In genomic region chr16:11224894-11225676, GRCh38 we compare ENCODE assay signal across 8 cellular contexts. TPM values are rescaled to one million over a fixed set of nuclear protein-coding genes. Genes with fewer than 3 reads are reported as not detected.
A peak's percentile ranks its signal among the peaks of the same experiment; 100 is the strongest.
DNase-seq lines count a peak whose midpoint lies in the region; ATAC-seq and TF ChIP-seq lines count a peak whose summit lies in the region.

No MANE protein-coding gene starts in this region.

- H3K27ac ChIP-seq in KMS-11 (no peak overlapping the region), liver (ENCODE audit: low read depth in 1 of 2, low read length in 2 of 2) (peak overlapping the region; percentile 1 to 66), endodermal cell (ENCODE audit: low read depth, low read length) (no peak overlapping the region)

- peak overlapping the region in 2 of 7 donors; percentile 49 to 63 for H3K27ac Mint-ChIP-seq in CD14-positive monocyte
- H3K27ac Mint-ChIP-seq in stimulated activated naive CD8-positive, alpha-beta T cell treated with anti-CD3 and anti-CD28 coated beads, Interleukin-15, Interleukin-2, amounts not matched to agents 100 ng/mL and 50 ng/mL, for 24 hours = peak overlapping the region; percentile 99
- no peak overlapping the region for H3K27ac Mint-ChIP-seq in endodermal cell

- WGBS in liver = 65% methylated on average over 21 of the region's 21 CpGs
- WGBS in endodermal cell (ENCODE audit: insufficient coverage in 1 of 2, insufficient read length in 1 of 2), 2 experiments = 86 to 93% methylated on average over 18 to 21 of the region's 21 CpGs

- no peaks in the 10 kb centered on the region; the same call in 1 of the 2 replicates for H3K27me3 ChIP-seq in KMS-11 (ENCODE audit: insufficient read depth, low read depth)
- H3K27me3 ChIP-seq in liver (ENCODE audit: control insufficient read depth in 4 of 4, insufficient read depth in 4 of 4, low read length in 3 of 4) = no peaks in the 10 kb centered on the region
- H3K27me3 ChIP-seq in endodermal cell (ENCODE audit: control insufficient read depth, insufficient read depth, low read length, poor library complexity, severe bottlenecking) = no peaks in the 10 kb centered on the region

- intact Hi-C loops in CD14-positive monocyte (cut with micrococcal nuclease) = no loop called here

- H3K4me3 ChIP-seq in KMS-11 (IDR thresholded peaks at IDR 0.05; ENCODE audit: insufficient read depth, low read depth, low read length) (no peak overlapping the region), liver (ENCODE audit: low read depth in 1 of 3, low read length in 3 of 3) (no peak overlapping the region), endodermal cell (ENCODE audit: low read length) (no peak overlapping the region)

- peak overlapping the region; percentile 54 for H2AFZ ChIP-seq in KMS-11 (ENCODE audit: low read depth)

- peak; percentile 83 for ATAC-seq in GM21390 (IDR thresholded peaks at IDR 0.05; ENCODE audit: unreplicated experiment)

- H3K9me3 ChIP-seq in liver (ENCODE audit: control insufficient read depth in 4 of 4, low read length in 3 of 4) (no peaks in the 10 kb centered on the region), endodermal cell (ENCODE audit: control insufficient read depth, low read length) (no peaks in the 10 kb centered on the region)

- TF ChIP-seq RAD21 in liver (IDR thresholded peaks at IDR 0.05) = no peak

- H3K9me3 Mint-ChIP-seq in CD14-positive monocyte (peaks cover 0 to 3% (median 0%) of the 10 kb centered on the region in 7 donors), endodermal cell (no peaks in the 10 kb centered on the region)
- no peaks in the 10 kb centered on the region for H3K9me3 Mint-ChIP-seq in stimulated activated naive CD8-positive, alpha-beta T cell treated with anti-CD3 and anti-CD28 coated beads, Interleukin-15, Interleukin-2, amounts not matched to agents 100 ng/mL and 50 ng/mL, for 24 hours

- H3K36me3 ChIP-seq in KMS-11 (ENCODE audit: insufficient read depth) = no peaks in the 10 kb centered on the region
- H3K36me3 ChIP-seq in liver (ENCODE audit: control insufficient read depth in 4 of 4, insufficient read depth in 3 of 4, low read depth in 1 of 4, low read length in 3 of 4) = no peaks in the 10 kb centered on the region
- H3K36me3 ChIP-seq in endodermal cell (ENCODE audit: control insufficient read depth, insufficient read depth, low read length) = no peaks in the 10 kb centered on the region

- no peaks in the 10 kb centered on the region for H3K36me3 Mint-ChIP-seq in CD14-positive monocyte
- no peaks in the 10 kb centered on the region for H3K36me3 Mint-ChIP-seq in stimulated activated naive CD8-positive, alpha-beta T cell treated with anti-CD3 and anti-CD28 coated beads, Interleukin-15, Interleukin-2, amounts not matched to agents 100 ng/mL and 50 ng/mL, for 24 hours (ENCODE audit: low read depth)
- H3K36me3 Mint-ChIP-seq in endodermal cell (ENCODE audit: low read depth) = no peaks in the 10 kb centered on the region

- H3K4me3 Mint-ChIP-seq in CD14-positive monocyte (peak overlapping the region; percentile 65 to 71), endodermal cell (no peak overlapping the region)
- H3K4me3 Mint-ChIP-seq in stimulated activated naive CD8-positive, alpha-beta T cell treated with anti-CD3 and anti-CD28 coated beads, Interleukin-15, Interleukin-2, amounts not matched to agents 100 ng/mL and 50 ng/mL, for 24 hours = peak overlapping the region; percentile 69

- peaks cover 19% of the 10 kb centered on the region for H3K4me1 ChIP-seq in KMS-11 (ENCODE audit: low read depth, poor library complexity, severe bottlenecking)
- H3K4me1 ChIP-seq in liver (ENCODE audit: control insufficient read depth in 4 of 4, insufficient read depth in 4 of 4, low read length in 3 of 4) = no peaks in the 10 kb centered on the region
- H3K4me1 ChIP-seq in endodermal cell (ENCODE audit: control insufficient read depth, insufficient read depth, low read length) = no peaks in the 10 kb centered on the region

- H3K27me3 Mint-ChIP-seq in CD14-positive monocyte (ENCODE audit: low read depth in 3 of 3) = peaks cover 4 to 5% (median 5%) of the 10 kb centered on the region in 3 donors
- no peaks in the 10 kb centered on the region for H3K27me3 Mint-ChIP-seq in stimulated activated naive CD8-positive, alpha-beta T cell treated with anti-CD3 and anti-CD28 coated beads, Interleukin-15, Interleukin-2, amounts not matched to agents 100 ng/mL and 50 ng/mL, for 24 hours
- H3K27me3 Mint-ChIP-seq in endodermal cell (ENCODE audit: insufficient read depth) = peaks cover 2% of the 10 kb centered on the region

- DNase-seq in CD14-positive monocyte (ENCODE audit: low spot score) = no peak
- peak; percentile 82 for DNase-seq in activated T-cell treated with anti-CD3 and anti-CD28 coated beads for 48 hours (ENCODE audit: low read depth)
- DNase-seq in NCI-H226 = no peak
- DNase-seq in endodermal cell = no peak

- TF ChIP-seq CTCF in CD14-positive monocyte (IDR thresholded peaks at IDR 0.05) (no peak), KMS-11 (conservative IDR thresholded peaks at IDR 0.05; ENCODE audit: low read depth, low read length) (no peak), liver (IDR thresholded peaks at IDR 0.05; ENCODE audit: low read depth, low read length, missing input control) (no peak), endodermal cell (conservative IDR thresholded peaks at IDR 0.05) (no peak)

- H3K4me1 Mint-ChIP-seq in CD14-positive monocyte (peaks cover 24% of the 10 kb centered on the region), endodermal cell (peaks cover 2% of the 10 kb centered on the region)
- H3K4me1 Mint-ChIP-seq in stimulated activated naive CD8-positive, alpha-beta T cell treated with anti-CD3 and anti-CD28 coated beads, Interleukin-15, Interleukin-2, amounts not matched to agents 100 ng/mL and 50 ng/mL, for 24 hours (ENCODE audit: low read depth) = peaks cover 68% of the 10 kb centered on the region

- no peaks in the 10 kb centered on the region for H4K20me1 ChIP-seq in KMS-11 (ENCODE audit: insufficient read depth)

- H3K9ac ChIP-seq in KMS-11 (no peak overlapping the region), liver (ENCODE audit: low read depth in 1 of 2, low read length in 2 of 2) (no peak overlapping the region), endodermal cell (ENCODE audit: extremely low read depth, low read length, poor library complexity, severe bottlenecking) (no peak overlapping the region)

- H3K4me2 ChIP-seq in KMS-11 = peak overlapping the region; percentile 93

- no peaks in the 10 kb centered on the region for H3K79me2 ChIP-seq in KMS-11 (ENCODE audit: insufficient read depth, low read depth)

TF ChIP-seq in liver, 16 proteins besides CTCF, POLR2A, EP300 and RAD21:
- TF ChIP-seq FOXA1 (IDR thresholded peaks at IDR 0.05) = no peak
- TF ChIP-seq REST (IDR thresholded peaks at IDR 0.05) = no peak
- TF ChIP-seq FOXA2 (IDR thresholded peaks at IDR 0.05) = no peak
TF ChIP-seq in liver: peak in this region for 0.

RNA-seq across cellular contexts. Expression of gene SOCS1, which starts 30.9 kb away (rescaled TPM):
- polyA plus RNA-seq in CD14-positive monocyte (under 1 TPM; 0.13 to 0.35 TPM), liver (1 to 10 TPM; 2.2 to 2.5 TPM)
- total RNA-seq in liver (10 to 100 TPM in 1 of 2 donors, 1 to 10 TPM in 1; 1.8 to 10.9 TPM), endodermal cell (1 to 10 TPM; 5.6 to 7.2 TPM)
- 4.8 TPM for polyA plus RNA-seq in endodermal cell (2013, experiment 1 of 2)
- polyA plus RNA-seq in endodermal cell (2013, experiment 2 of 2) = 4.1 TPM

RNA-seq across cellular contexts. Expression of gene TNP2, which starts 44.0 kb away (rescaled TPM):
- polyA plus RNA-seq in CD14-positive monocyte (not detected), liver (not detected)
- total RNA-seq in liver (not detected), endodermal cell (not detected)
- not detected for polyA plus RNA-seq in endodermal cell (2013, experiment 1 of 2)
- not detected for polyA plus RNA-seq in endodermal cell (2013, experiment 2 of 2)

RNA-seq across cellular contexts. Expression of gene PRM3, which starts 48.3 kb away (rescaled TPM):
- polyA plus RNA-seq in CD14-positive monocyte = not detected
- total RNA-seq in liver = not detected
- polyA plus RNA-seq in liver = not detected
- not detected for total RNA-seq in endodermal cell
- polyA plus RNA-seq in endodermal cell (2013, experiment 1 of 2) = not detected
- polyA plus RNA-seq in endodermal cell (2013, experiment 2 of 2) = not detected

RNA-seq across cellular contexts. Expression of gene PRM2, which starts 51.2 kb away (rescaled TPM):
- polyA plus RNA-seq in CD14-positive monocyte (not detected), liver (not detected)
- total RNA-seq in liver (not detected), endodermal cell (not detected)
- not detected for polyA plus RNA-seq in endodermal cell (2013, experiment 1 of 2)
- polyA plus RNA-seq in endodermal cell (2013, experiment 2 of 2) = not detected

RNA-seq across cellular contexts. Expression of gene PRM1, which starts 56.0 kb away (rescaled TPM):
- not detected for polyA plus RNA-seq in CD14-positive monocyte
- not detected for total RNA-seq in liver
- not detected for polyA plus RNA-seq in liver
- total RNA-seq in endodermal cell = not detected
- polyA plus RNA-seq in endodermal cell (2013, experiment 1 of 2) = not detected
- polyA plus RNA-seq in endodermal cell (2013, experiment 2 of 2) = not detected

Comparison
In these comparisons a context has a peak if more than half of its experiments do, and no peak if none do; other contexts are left out.
1. H3K27ac ChIP-seq: peak in liver (2 of 2); none in KMS-11 (single experiment) and endodermal cell (single experiment).